In the genomic region with DNA sequence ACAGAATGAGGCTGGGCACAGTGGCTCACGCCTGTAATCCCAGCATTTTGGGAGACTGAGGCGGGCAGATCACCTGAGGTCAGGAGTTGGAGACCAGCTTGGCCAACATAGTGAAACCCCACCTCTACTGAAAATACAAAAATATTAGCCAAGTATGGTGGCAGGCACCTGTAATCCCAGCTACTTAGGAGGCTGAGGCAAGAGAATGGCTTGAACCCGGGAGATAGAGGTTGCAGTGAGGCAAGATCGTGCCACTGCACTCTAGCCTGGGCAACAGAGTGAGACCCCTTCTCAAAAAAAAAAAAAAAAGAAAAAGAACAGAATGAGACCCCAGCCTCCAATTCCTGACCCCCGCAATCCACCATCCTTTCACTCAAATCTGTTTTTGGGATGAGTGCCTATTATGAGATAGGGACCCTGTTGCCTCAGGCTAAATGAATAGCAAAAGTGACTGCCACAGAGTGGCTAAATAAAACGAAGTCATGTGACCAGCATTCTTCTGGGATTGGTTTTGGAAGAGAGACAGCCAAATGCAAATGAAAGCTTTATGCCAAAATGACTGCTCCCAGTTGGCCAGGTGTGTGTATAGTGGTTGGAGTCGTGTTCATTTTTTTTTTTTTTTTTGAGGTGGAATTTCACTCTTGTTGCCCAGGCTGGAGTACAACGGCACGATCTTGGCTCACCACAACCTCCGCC, we compare ENCODE assay signal across 8 cellular contexts. TPM values are rescaled to one million over a fixed set of nuclear protein-coding genes. Genes with fewer than 3 reads are reported as not detected.
DNase-seq lines count a peak whose midpoint lies in the region; ATAC-seq, FAIRE-seq and TF ChIP-seq lines count a peak whose summit lies in the region.
"Not testable (repeated sequence)": the region's sequence is repeated elsewhere in the genome, so short reads cannot be mapped to it uniquely, and the experiment has no call there.

No MANE protein-coding gene starts in this region.

- ATAC-seq in mucosa of descending colon: peak; percentile 51

- H3K4ac ChIP-seq in H1 (replicated peaks; ENCODE audit: insufficient read length, low read depth, low read length): not testable (repeated sequence)

- H3K23me2 ChIP-seq in H1 (ENCODE audit: low read depth, low read length): not testable (repeated sequence)

- TF ChIP-seq RAD21 in H1 (IDR thresholded peaks at IDR 0.05 in 1 of 2, conservative IDR thresholded peaks at IDR 0.05 in 1 of 2; ENCODE audit: low read depth in 2 of 2, low read length in 2 of 2): not testable (repeated sequence)

- not testable (repeated sequence) for H3K4me2 ChIP-seq in H1 (ENCODE audit: insufficient read depth in 1 of 2, low read depth in 2 of 2, low read length in 2 of 2)

- TF ChIP-seq CTCF in GM13977 (IDR thresholded peaks at IDR 0.05; ENCODE audit: extremely low read depth, insufficient read depth, missing control alignments); H1 (IDR thresholded peaks at IDR 0.05; ENCODE audit: control extremely low read depth in 1 of 3, insufficient read depth in 1 of 3, low read depth in 1 of 3, low read length in 3 of 3); mucosa of descending colon (IDR thresholded peaks at IDR 0.05): not testable (repeated sequence)

- not testable (repeated sequence) for H3K79me1 ChIP-seq in H1 (ENCODE audit: low read depth, low read length)

- 0 out of 2 replicates have a peak overlapping the region, but pooled peaks have one; percentile 34 for H2BK20ac ChIP-seq in H1 (ENCODE audit: low read length)

- not testable (repeated sequence) for H4K91ac ChIP-seq in H1 (replicated peaks; ENCODE audit: insufficient read length, low read length)

- H2BK15ac ChIP-seq in H1 (ENCODE audit: low read length): 0 out of 2 replicates have a peak overlapping the region, but pooled peaks have one; percentile 19

- WGBS in H1 (ENCODE audit: extremely low coverage in 1 of 2, insufficient coverage in 1 of 2, insufficient read length in 1 of 2, insufficient replicate concordance in 2 of 2, low coverage in 1 of 2, low lambda C conversion rate in 2 of 2, missing lambda C conversion rate in 1 of 2), 2 experiments: 91% methylated on average over 10 of the region's 10 CpGs; no CpG with 5 or more reads in 1 of the 2 experiments

- in situ Hi-C loops in GM13977 (cut with MboI; ENCODE audit: low pct_unique_long_range_greater_than_20kb, low sequenced_read_pairs, unreplicated experiment): not testable (repeated sequence)

- peak; percentile 10 for DNase-seq in AG08395 (ENCODE audit: low spot score)
- DNase-seq in GM13977 (ENCODE audit: low spot score): peak; percentile 3
- DNase-seq in M059J (ENCODE audit: low read depth): peak; percentile 71
- peak; percentile 22 for DNase-seq in NCI-H2107 (lab: John Stamatoyannopoulos, UW)
- DNase-seq in NCI-H2196 treated with DMSO at 0.1 percent for 48 hours (lab: John Stamatoyannopoulos, UW; ENCODE audit: unreplicated experiment): peak; percentile 5
- DNase-seq in RPMI7951 (ENCODE audit: low read depth): peak; percentile 19
- DNase-seq in H1 (ENCODE audit: low read depth in 1 of 2, low spot score in 2 of 2); mucosa of descending colon: not testable (repeated sequence)

- not testable (repeated sequence) for H2BK120ac ChIP-seq in H1 (replicated peaks; ENCODE audit: low read depth, low read length)

- H3K18ac ChIP-seq in H1 (ENCODE audit: extremely low read depth, low read length): not testable (repeated sequence)

- not testable (repeated sequence) for H2BK5ac ChIP-seq in H1 (ENCODE audit: low read depth, low read length)

- not testable (repeated sequence) for H4K8ac ChIP-seq in H1 (ENCODE audit: extremely low read depth, insufficient read depth, low read length)

- not testable (repeated sequence) for H2AFZ ChIP-seq in H1 (ENCODE audit: low read length)

- H3K4me1 ChIP-seq in H1 (replicated peaks in 1 of 4; ENCODE audit: control insufficient read depth in 3 of 4, insufficient read depth in 4 of 4, low read length in 3 of 4): peaks cover 8 to 18% (median 11%) of the 10 kb centered on the region in 4 experiments
- peaks cover 16% of the 10 kb centered on the region for H3K4me1 ChIP-seq in mucosa of descending colon (ENCODE audit: low read depth)

- H3K23ac ChIP-seq in H1 (ENCODE audit: insufficient read length): not testable (repeated sequence)

- TF ChIP-seq POLR2A in H1 (IDR thresholded peaks at IDR 0.05; ENCODE audit: control extremely low read depth in 1 of 2, low read depth in 2 of 2, low read length in 2 of 2): not testable (repeated sequence)

- H4K5ac ChIP-seq in H1 (ENCODE audit: insufficient read length, low read depth, low read length): not testable (repeated sequence)

- H4K20me1 ChIP-seq in H1 (replicated peaks in 1 of 2; ENCODE audit: control insufficient read depth in 1 of 2, insufficient read depth in 2 of 2, low read length in 2 of 2): not testable (repeated sequence)

- not testable (repeated sequence) for H3K9me3 ChIP-seq in H1 (ENCODE audit: insufficient read depth in 2 of 2, low read depth in 1 of 2, low read length in 1 of 2); mucosa of descending colon

- POLR2A ChIA-PET in H1 (lab: Charles Lee; ENCODE audit: partially characterized antibody): not testable (repeated sequence)

- not testable (repeated sequence) for H3K14ac ChIP-seq in H1 (ENCODE audit: insufficient read length)

- FAIRE-seq in H1 (lab: Jason Lieb, UNC): not testable (repeated sequence)

- not testable (repeated sequence) for H3K79me2 ChIP-seq in H1 (ENCODE audit: control insufficient read depth in 1 of 2, insufficient read depth in 2 of 2, low read length in 2 of 2)

- TF ChIP-seq EP300 in H1 (IDR thresholded peaks at IDR 0.05; ENCODE audit: borderline replicate concordance in 1 of 2, low read depth in 2 of 2, low read length in 2 of 2): not testable (repeated sequence)

- not testable (repeated sequence) for H3K36me3 ChIP-seq in H1 (ENCODE audit: control insufficient read depth in 2 of 4, insufficient read depth in 4 of 4, low read length in 3 of 4); mucosa of descending colon (ENCODE audit: low read depth)

- H2BK12ac ChIP-seq in H1 (ENCODE audit: low read depth, low read length): peak overlapping the region; percentile 5; the same call in 1 of the 2 replicates

- not testable (repeated sequence) for H3K9ac ChIP-seq in H1 (replicated peaks in 1 of 4; ENCODE audit: extremely low read depth in 1 of 4, low read depth in 3 of 4, low read length in 3 of 4)

- not testable (repeated sequence) for H3K4me3 ChIP-seq in H1 (ENCODE audit: extremely low read depth in 1 of 4, insufficient read depth in 2 of 4, low read depth in 3 of 4, low read length in 4 of 4); mucosa of descending colon

- H3K56ac ChIP-seq in H1 (replicated peaks; ENCODE audit: insufficient read length, low read depth, low read length): not testable (repeated sequence)

- CTCF ChIA-PET in H1 (lab: Charles Lee; ENCODE audit: partially characterized antibody): interaction anchor here (1.0 to 3.1 kb wide), 2 partner anchors 33 to 40 kb away, joined by 5 to 14 read pairs; no protein-coding TSS in a partner anchor

- intact Hi-C loops in mucosa of descending colon (cut with DNase I, micrococcal nuclease): not testable (repeated sequence)

- H2AK5ac ChIP-seq in H1 (ENCODE audit: low read depth, low read length): not testable (repeated sequence)

- not testable (repeated sequence) for H3K27ac ChIP-seq in H1 (ENCODE audit: low read depth, low read length)

- H3K27me3 ChIP-seq in H1 (replicated peaks in 1 of 4; ENCODE audit: control insufficient read depth in 3 of 4, extremely low read depth in 1 of 4, insufficient read depth in 3 of 4, low read length in 3 of 4): not testable (repeated sequence)

TF ChIP-seq in H1, 55 proteins besides CTCF, POLR2A, EP300 and RAD21:
- TF ChIP-seq, protein P1, sequence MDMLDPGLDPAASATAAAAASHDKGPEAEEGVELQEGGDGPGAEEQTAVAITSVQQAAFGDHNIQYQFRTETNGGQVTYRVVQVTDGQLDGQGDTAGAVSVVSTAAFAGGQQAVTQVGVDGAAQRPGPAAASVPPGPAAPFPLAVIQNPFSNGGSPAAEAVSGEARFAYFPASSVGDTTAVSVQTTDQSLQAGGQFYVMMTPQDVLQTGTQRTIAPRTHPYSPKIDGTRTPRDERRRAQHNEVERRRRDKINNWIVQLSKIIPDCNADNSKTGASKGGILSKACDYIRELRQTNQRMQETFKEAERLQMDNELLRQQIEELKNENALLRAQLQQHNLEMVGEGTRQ (IDR thresholded peaks at IDR 0.05; ENCODE audit: low read length): peak; percentile 35; the same call in 1 of the 2 replicates

RNA-seq across cellular contexts. Expression of a gene that starts 5.6 kb away (rescaled TPM):
- 35.0 and 56.1 TPM in 2 replicates for total RNA-seq in M059J (2014; rRNA removed; shearing (Covaris generic))
- total RNA-seq in RPMI7951 (2014; rRNA removed; shearing (Covaris generic)): 25.1 and 46.9 TPM in 2 replicates
- 208 and 211 TPM in 2 replicates for total RNA-seq in H1 (2021; fragmentation: NEBNext Ultra II Directional; extraction: Animal tissue kit (Norgen Biotek cat#: 25700))
- 21.3 and 22.8 TPM in 2 replicates for polyA plus RNA-seq in H1 (2011; rRNA removed)
- polyA plus RNA-seq in H1 (2011; cell fraction: cytosol; rRNA removed): 30.9 TPM
- polyA plus RNA-seq in H1 (2011; cell fraction: nucleus; rRNA removed): 117 TPM
- polyA plus RNA-seq in H1 (2012, experiment 1 of 2): 91.3 to 141 TPM (median 111 TPM) in 4 replicates
- 7.7 TPM for polyA plus RNA-seq in H1 (2012, experiment 2 of 2)
- 77.1 TPM for polyA plus RNA-seq in H1 (2013, experiment 1 of 2)
- polyA plus RNA-seq in H1 (2013, experiment 2 of 2): 78.8 TPM
- 157 and 170 TPM in 2 replicates for polyA minus RNA-seq in H1 (2011; rRNA and poly(A)+ RNA removed)
- 41.6 TPM for polyA minus RNA-seq in H1 (2011; cell fraction: cytosol; rRNA and poly(A)+ RNA removed)
- 170 TPM for polyA minus RNA-seq in H1 (2011; cell fraction: nucleus; rRNA and poly(A)+ RNA removed)
- 100 to 1,000 TPM; 125 to 144 (median 130) TPM for total RNA-seq in mucosa of descending colon
